Comparison of ENCODE assay signal across 1 cellular context in the genomic region with DNA sequence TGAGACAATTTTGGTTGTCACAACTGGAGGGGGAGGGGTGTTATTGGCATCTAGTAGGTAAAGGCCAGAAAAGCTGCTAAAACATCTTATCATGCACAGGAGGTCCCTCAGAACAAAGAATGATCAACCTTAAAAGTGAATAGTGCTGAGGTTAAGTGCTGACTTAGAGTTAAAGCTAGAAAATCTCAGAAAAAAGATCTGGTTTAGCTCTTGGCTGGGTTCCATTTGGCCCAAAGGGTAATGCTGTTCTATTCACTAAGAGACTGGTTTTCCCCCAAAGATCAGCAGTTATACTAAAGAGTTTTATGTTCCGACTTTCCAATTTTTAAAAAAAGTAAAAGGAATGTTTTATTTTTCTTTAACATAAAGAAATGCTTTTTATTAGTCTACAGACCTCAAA.
TF ChIP-seq lines count a peak whose summit lies in the region.

No MANE protein-coding gene starts in this region.

TF ChIP-seq in IMR-90, 13 proteins besides CTCF, POLR2A, EP300 and RAD21:
- TF ChIP-seq RCOR1 (IDR thresholded peaks at IDR 0.05; ENCODE audit: insufficient replicate concordance, low read length) (no peak), BHLHE40 (IDR thresholded peaks at IDR 0.05; ENCODE audit: low read depth, low read length) (no peak), RFX5 (IDR thresholded peaks at IDR 0.05; ENCODE audit: low read depth, low read length) (no peak), ELK1 (IDR thresholded peaks at IDR 0.05; ENCODE audit: borderline replicate concordance, low read depth, low read length) (no peak), CEBPB (IDR thresholded peaks at IDR 0.05; ENCODE audit: low read depth, low read length) (no peak), MXI1 (IDR thresholded peaks at IDR 0.05; ENCODE audit: borderline replicate concordance, low read depth, low read length) (no peak), NFE2L2 (IDR thresholded peaks at IDR 0.05; ENCODE audit: low read depth, low read length) (no peak), SMC3 (IDR thresholded peaks at IDR 0.05; ENCODE audit: low read depth, low read length) (no peak), MAZ (IDR thresholded peaks at IDR 0.05; ENCODE audit: borderline replicate concordance, low read depth, low read length) (no peak), MAFK (IDR thresholded peaks at IDR 0.05; ENCODE audit: low read depth, low read length) (no peak), FOS (IDR thresholded peaks at IDR 0.05; ENCODE audit: low read depth, low read length) (no peak), CHD1 (IDR thresholded peaks at IDR 0.05; ENCODE audit: low read depth, low read length) (no peak)
- TF ChIP-seq, protein P1, sequence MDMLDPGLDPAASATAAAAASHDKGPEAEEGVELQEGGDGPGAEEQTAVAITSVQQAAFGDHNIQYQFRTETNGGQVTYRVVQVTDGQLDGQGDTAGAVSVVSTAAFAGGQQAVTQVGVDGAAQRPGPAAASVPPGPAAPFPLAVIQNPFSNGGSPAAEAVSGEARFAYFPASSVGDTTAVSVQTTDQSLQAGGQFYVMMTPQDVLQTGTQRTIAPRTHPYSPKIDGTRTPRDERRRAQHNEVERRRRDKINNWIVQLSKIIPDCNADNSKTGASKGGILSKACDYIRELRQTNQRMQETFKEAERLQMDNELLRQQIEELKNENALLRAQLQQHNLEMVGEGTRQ (IDR thresholded peaks at IDR 0.05; ENCODE audit: low read depth, low read length) = no peak
